Comparison of ENCODE assay signal across 8 cellular contexts in the genomic region with DNA sequence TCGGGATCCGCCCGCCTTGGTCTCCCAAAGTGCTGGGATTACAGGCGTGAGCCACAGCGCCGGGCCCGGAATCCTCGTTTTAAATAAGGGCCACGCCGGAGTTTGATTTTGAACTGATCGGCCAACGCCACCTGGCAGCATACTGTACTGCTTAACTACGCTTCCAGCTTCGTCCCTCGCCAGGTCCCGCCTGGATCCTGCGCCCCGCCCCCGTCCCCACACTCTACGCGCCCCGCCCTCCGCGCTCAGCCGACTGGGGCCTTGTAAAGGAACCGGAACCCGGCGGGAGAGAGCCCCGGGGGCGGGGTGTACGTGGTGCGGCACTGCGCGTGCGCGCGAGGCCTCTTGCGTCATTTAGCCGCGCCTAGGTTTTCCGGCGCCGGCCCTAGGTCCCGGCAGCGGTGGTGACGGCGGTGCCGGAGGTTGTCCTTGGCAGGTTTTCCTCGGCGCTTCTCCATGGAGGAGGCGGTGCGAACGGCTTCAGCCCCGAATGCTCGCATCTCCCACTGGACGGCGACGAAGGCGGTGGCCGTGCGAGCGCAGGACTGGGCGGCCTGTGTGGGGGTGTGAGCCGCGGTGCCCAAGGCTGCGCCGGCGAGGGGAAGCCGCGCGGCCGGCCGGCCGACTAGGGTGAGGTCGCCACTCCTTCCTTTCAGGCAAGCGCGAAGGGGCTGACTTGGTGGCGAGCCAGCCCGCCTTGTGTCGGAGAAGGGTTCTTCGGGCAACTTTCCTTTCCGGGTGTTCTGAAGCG. TPM values are rescaled to one million over a fixed set of nuclear protein-coding genes. Genes with fewer than 3 reads are reported as not detected.
DNase-seq lines count a peak whose midpoint lies in the region; ATAC-seq and TF ChIP-seq lines count a peak whose summit lies in the region.

Gene NIPA2 (plus strand): TSS at position 375 of the 751 bp plus-strand sequence. CDS start 13,066 bp downstream, outside the sequence.

- peaks cover 15% of the 10 kb centered on the region; the same call in 1 of the 2 replicates for H3K36me3 ChIP-seq in SK-N-MC (ENCODE audit: insufficient read depth, low read length)
- peaks cover 0 to 8% of the 10 kb centered on the region in 2 donors for H3K36me3 ChIP-seq in gastroesophageal sphincter

- peaks cover 16% of the 10 kb centered on the region for H3K36me3 Mint-ChIP-seq in HFFc6 (ENCODE audit: low read depth)
- H3K36me3 Mint-ChIP-seq in activated naive CD4-positive, alpha-beta T cell treated with anti-CD3 and anti-CD28 coated beads, Interleukin-2, amount 10 ng/mL, durations not matched to agents 7 days and 5 days: peaks cover 12% of the 10 kb centered on the region

- peaks cover 24% of the 10 kb centered on the region for H3K4me1 Mint-ChIP-seq in HFFc6 (ENCODE audit: low read depth)
- H3K4me1 Mint-ChIP-seq in activated naive CD4-positive, alpha-beta T cell treated with anti-CD3 and anti-CD28 coated beads, Interleukin-2, amount 10 ng/mL, durations not matched to agents 7 days and 5 days: peaks cover 36% of the 10 kb centered on the region

- H3K27ac Mint-ChIP-seq in HFFc6: peak within 1 kb of the TSS; percentile 93
- H3K27ac Mint-ChIP-seq in activated naive CD4-positive, alpha-beta T cell treated with anti-CD3 and anti-CD28 coated beads, Interleukin-2, amount 10 ng/mL, durations not matched to agents 7 days and 5 days: peak within 1 kb of the TSS; percentile 96

- peak within 1 kb of the TSS; percentile 94 for H3K9ac ChIP-seq in SK-N-MC (ENCODE audit: insufficient read length)

- H3K9me3 ChIP-seq in SK-N-MC (ENCODE audit: low read depth, low read length): no peaks in the 10 kb centered on the region
- no peaks in the 10 kb centered on the region for H3K9me3 ChIP-seq in gastroesophageal sphincter

- H3K4me1 ChIP-seq in gastroesophageal sphincter: peaks cover 0 to 32% (median 0%) of the 10 kb centered on the region in 3 donors

- peak within 1 kb of the TSS; percentile 86 for H3K27ac ChIP-seq in SK-N-MC
- peak within 1 kb of the TSS; percentile 85 to 98 (median 94) for H3K27ac ChIP-seq in gastroesophageal sphincter

- H3K4me3 ChIP-seq in NB4 (ENCODE audit: low read depth, low read length) (peak within 1 kb of the TSS; percentile 100), SK-N-MC (peak within 1 kb of the TSS; percentile 96), gastroesophageal sphincter (peak within 1 kb of the TSS; percentile 47 to 74)

- TF ChIP-seq CTCF in HFFc6 (IDR thresholded peaks at IDR 0.05) (peak; percentile 25; the same call in 1 of the 2 replicates), NB4 (IDR thresholded peaks at IDR 0.05; ENCODE audit: low read depth, low read length) (no peak), gastroesophageal sphincter (IDR thresholded peaks at IDR 0.05) (peak in 2 of 4 experiments; percentile 28 to 39)

- CTCF ChIA-PET in activated naive CD4-positive, alpha-beta T cell treated with anti-CD3 and anti-CD28 coated beads, Interleukin-2, amount 10 ng/mL, durations not matched to agents 7 days and 5 days (lab: Charles Lee): no interaction called here

- DNase-seq in GM04503 (ENCODE audit: low read depth) (peak; percentile 82), HFFc6 (peak; percentile 96), NB4 (ENCODE audit: low read depth) (peak; percentile 97), SK-N-MC (ENCODE audit: low read depth, low spot score) (peak; percentile 70), non-pigmented ciliary epithelial cell (ENCODE audit: low read depth) (peak; percentile 84), superior temporal gyrus (ENCODE audit: extremely low spot score) (peak; percentile 98)
- peak; percentile 97 for DNase-seq in activated naive CD4-positive, alpha-beta T cell treated with anti-CD3 and anti-CD28 coated beads, Interleukin-2, amount 10 ng/mL, durations not matched to agents 7 days and 5 days

- TF ChIP-seq EP300 in gastroesophageal sphincter (IDR thresholded peaks at IDR 0.05): no peak

- 0% methylated on average over 15 to 22 of the region's 83 CpGs for WGBS in gastroesophageal sphincter (ENCODE audit: low coverage in 1 of 2), 2 donors

- peaks cover 3% of the 10 kb centered on the region; the same call in 1 of the 2 replicates for H3K27me3 Mint-ChIP-seq in HFFc6 (ENCODE audit: insufficient read depth)
- H3K27me3 Mint-ChIP-seq in activated naive CD4-positive, alpha-beta T cell treated with anti-CD3 and anti-CD28 coated beads, Interleukin-2, amount 10 ng/mL, durations not matched to agents 7 days and 5 days: no peaks in the 10 kb centered on the region

- ATAC-seq in gastroesophageal sphincter: peak; percentile 98

- no peaks in the 10 kb centered on the region for H3K27me3 ChIP-seq in gastroesophageal sphincter

- TF ChIP-seq POLR2A in NB4 (IDR thresholded peaks at IDR 0.05; ENCODE audit: extremely low read depth, insufficient read length) (peak; percentile 83), gastroesophageal sphincter (IDR thresholded peaks at IDR 0.05) (peak; percentile 83 to 88)

- no peaks in the 10 kb centered on the region for H3K9me3 Mint-ChIP-seq in HFFc6
- H3K9me3 Mint-ChIP-seq in activated naive CD4-positive, alpha-beta T cell treated with anti-CD3 and anti-CD28 coated beads, Interleukin-2, amount 10 ng/mL, durations not matched to agents 7 days and 5 days: no peaks in the 10 kb centered on the region

- peak within 1 kb of the TSS; percentile 99 for H3K4me3 Mint-ChIP-seq in HFFc6
- H3K4me3 Mint-ChIP-seq in activated naive CD4-positive, alpha-beta T cell treated with anti-CD3 and anti-CD28 coated beads, Interleukin-2, amount 10 ng/mL, durations not matched to agents 7 days and 5 days: peak within 1 kb of the TSS; percentile 94

RNA-seq across cellular contexts. Expression of gene NIPA2, which starts in this region (rescaled TPM):
- 10 to 100 TPM; 71.7 to 92.4 (median 76.6) TPM for total RNA-seq in HFFc6 (2021; fragmentation: NEBNext Ultra II Directional; extraction: Animal tissue kit (Norgen Biotek cat#: 25700))
- total RNA-seq in gastroesophageal sphincter: 10 to 100 TPM; 37.0 to 42.5 (median 40.2) TPM

Comparison
In these comparisons a context has a peak if more than half of its experiments do, and no peak if none do; other contexts are left out.
1. Peak in every context shown above with its lines: DNase-seq, ATAC-seq, H3K4me3 ChIP-seq and H3K27ac ChIP-seq.